Comparison of ENCODE assay signal across 10 cellular contexts in the genomic region with DNA sequence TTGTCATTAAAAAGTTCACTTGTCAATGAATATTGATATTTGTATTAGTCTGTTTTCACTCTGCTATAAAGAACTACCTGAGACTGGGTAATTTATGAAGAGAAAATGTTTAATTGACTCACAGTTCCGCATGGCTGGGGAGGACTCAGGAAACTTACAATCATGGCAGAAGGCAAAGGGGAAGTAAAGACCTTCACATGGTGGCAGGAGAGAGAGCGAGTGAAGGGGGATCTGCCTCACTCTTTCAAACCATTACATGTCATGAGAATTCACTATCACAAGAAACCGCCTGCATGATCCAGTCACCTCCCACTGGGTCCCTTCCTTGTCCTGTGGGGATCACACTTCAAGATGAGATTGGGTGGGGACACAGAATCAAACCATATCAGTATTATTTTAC. TPM values are rescaled to one million over a fixed set of nuclear protein-coding genes. Genes with fewer than 3 reads are reported as not detected.
A peak's percentile ranks its signal among the peaks of the same experiment; 100 is the strongest.
DNase-seq lines count a peak whose midpoint lies in the region; ATAC-seq and TF ChIP-seq lines count a peak whose summit lies in the region.
"Had no signal": no experiment of that assay in that cellular context is flagged by ENCODE, and none has a peak within 500 bp of the region (broad histone marks: within the 10 kb centered on the region; RNA-seq: fewer than 3 reads in every experiment).

No MANE protein-coding gene starts in this region.

- peak overlapping the region; percentile 61 for H3K4me3 ChIP-seq in OCI-LY7 (ENCODE audit: low read depth, low read length, poor library complexity, severe bottlenecking)
- H3K4me3 ChIP-seq: breast epithelium had no signal

- peaks cover 22% of the 10 kb centered on the region; the same call in 1 of the 2 replicates for H3K9me3 ChIP-seq in OCI-LY7 (ENCODE audit: low read length)

- no peaks in the 10 kb centered on the region for H3K4me1 Mint-ChIP-seq in HFFc6 (ENCODE audit: low read depth)

- no TSS peak for BruUV-seq in OCI-LY7 (replicated peaks; lab: Mats Ljungman, UMichigan)

- in situ Hi-C loops in GM13976 (cut with MboI; ENCODE audit: low sequenced_read_pairs, unreplicated experiment) (no loop called here), GM13977 (cut with MboI; ENCODE audit: low pct_unique_long_range_greater_than_20kb, low sequenced_read_pairs, unreplicated experiment) (no loop called here)

- CTCF ChIA-PET in OCI-LY7 (lab: Charles Lee; ENCODE audit: unreplicated experiment): no interaction called here

- POLR2A ChIA-PET in OCI-LY7 (lab: Charles Lee): interaction anchor here (1.1 to 2.2 kb wide), 5 partner anchors 8 to 62 kb away, joined by 3 to 8 read pairs (median 4); a partner anchor contains a TSS

- H3K27me3 Mint-ChIP-seq in HFFc6 (ENCODE audit: insufficient read depth): peaks cover 1% of the 10 kb centered on the region; the same call in 1 of the 2 replicates

- TF ChIP-seq CTCF in GM13976 (IDR thresholded peaks at IDR 0.05; ENCODE audit: borderline replicate concordance, control extremely low read depth, extremely low read depth, insufficient read depth, missing control alignments): no peak
- no peak for TF ChIP-seq CTCF in OCI-LY7 (conservative IDR thresholded peaks at IDR 0.05; ENCODE audit: low read length)
- TF ChIP-seq CTCF in HFFc6 (IDR thresholded peaks at IDR 0.05): no peak
- TF ChIP-seq CTCF in GM13977 (IDR thresholded peaks at IDR 0.05; ENCODE audit: extremely low read depth, insufficient read depth, missing control alignments): no peak

- peaks cover 34% of the 10 kb centered on the region for H3K36me3 Mint-ChIP-seq in HFFc6 (ENCODE audit: low read depth)

- no peaks in the 10 kb centered on the region for H3K79me2 ChIP-seq in OCI-LY7 (ENCODE audit: insufficient read depth, low read depth, low read length)

- intact Hi-C loops in OCI-LY7 (cut with micrococcal nuclease; ENCODE audit: unreplicated experiment): loop anchor here (1.0 to 2.0 kb wide), 4 partner anchors 8 to 68 kb away; a partner anchor contains a TSS

- peaks cover 36% of the 10 kb centered on the region for H3K36me3 ChIP-seq in OCI-LY7 (ENCODE audit: insufficient read depth, low read length)

- peak; percentile 40 for DNase-seq in GM13976 (ENCODE audit: low spot score)
- DNase-seq in OCI-LY7 (ENCODE audit: low spot score): peak; percentile 75
- no peak for DNase-seq in HFFc6
- DNase-seq in ureter (ENCODE audit: low spot score): no peak
- DNase-seq in GM13977 (ENCODE audit: low spot score): no peak
- DNase-seq in NCI-H1048 (lab: John Stamatoyannopoulos, UW): no peak
- DNase-seq: left ventricle myocardium superior had no signal

- H3K27ac Mint-ChIP-seq in HFFc6: no peak overlapping the region

- no peaks in the 10 kb centered on the region for H3K9me2 ChIP-seq in OCI-LY7 (ENCODE audit: insufficient read depth, low read length)

- no peaks in the 10 kb centered on the region for H4K20me1 ChIP-seq in OCI-LY7 (ENCODE audit: insufficient read depth, low read length)

- H2AFZ ChIP-seq in OCI-LY7 (ENCODE audit: low read length): peak overlapping the region; percentile 79; the same call in 1 of the 2 replicates

- peaks cover 38% of the 10 kb centered on the region for H3K4me1 ChIP-seq in OCI-LY7 (ENCODE audit: insufficient read depth, low read length, poor library complexity, severe bottlenecking)
- H3K4me1 ChIP-seq: breast epithelium had no signal

- H3K27ac ChIP-seq in OCI-LY7 (ENCODE audit: low read depth, low read length, poor library complexity, severe bottlenecking): peak overlapping the region; percentile 92
- H3K27ac ChIP-seq: breast epithelium had no signal

- H3K4me2 ChIP-seq in OCI-LY7 (ENCODE audit: low read length): peak overlapping the region; percentile 85

- ATAC-seq in GM19438 (IDR thresholded peaks at IDR 0.05; ENCODE audit: low read depth, unreplicated experiment): peak; percentile 38
- peak; percentile 38 for ATAC-seq in HG02943 (IDR thresholded peaks at IDR 0.05; ENCODE audit: low read depth, unreplicated experiment)
- ATAC-seq: left ventricle myocardium superior had no signal

- no peak overlapping the region for H3K4me3 Mint-ChIP-seq in HFFc6

- H3K9me3 Mint-ChIP-seq in HFFc6: no peaks in the 10 kb centered on the region

RNA-seq across cellular contexts. Expression of a gene that starts 27.5 kb away (rescaled TPM):
- total RNA-seq in OCI-LY7 (2014; rRNA removed; shearing (Covaris generic)): 16.7 and 31.6 TPM in 2 replicates
- total RNA-seq in OCI-LY7 (2022): 31.9 and 32.5 TPM in 2 replicates
- total RNA-seq in HFFc6 (2021; fragmentation: NEBNext Ultra II Directional; extraction: Animal tissue kit (Norgen Biotek cat#: 25700)): 10 to 100 TPM; 24.0 to 28.5 (median 26.6) TPM
- total RNA-seq in ureter: 6.6 TPM

RNA-seq across cellular contexts. Expression of a gene that starts 27.9 kb away (rescaled TPM):
- 88.1 and 88.9 TPM in 2 replicates for total RNA-seq in OCI-LY7 (2014; rRNA removed; shearing (Covaris generic))
- total RNA-seq in OCI-LY7 (2022): 122 and 139 TPM in 2 replicates
- 10 to 100 TPM; 59.9 to 67.7 (median 60.5) TPM for total RNA-seq in HFFc6 (2021; fragmentation: NEBNext Ultra II Directional; extraction: Animal tissue kit (Norgen Biotek cat#: 25700))
- total RNA-seq in ureter: 76.1 TPM

RNA-seq across cellular contexts. Expression of a gene that starts 52.5 kb away (rescaled TPM):
- total RNA-seq in OCI-LY7 (2014; rRNA removed; shearing (Covaris generic)): 39.0 and 41.1 TPM in 2 replicates
- total RNA-seq in OCI-LY7 (2022) (46.1 and 53.5 TPM in 2 replicates), ureter (28.9 TPM)
- total RNA-seq in HFFc6 (2021; fragmentation: NEBNext Ultra II Directional; extraction: Animal tissue kit (Norgen Biotek cat#: 25700)): 10 to 100 TPM; 19.8 to 23.8 (median 21.7) TPM

Comparison
In these comparisons a context has a peak if more than half of its experiments do, and no peak if none do; other contexts are left out.
1. DNase-seq: peak in GM13976 (single experiment) and OCI-LY7 (single experiment); none in HFFc6 (single experiment), ureter (single experiment), GM13977 (single experiment) and NCI-H1048 (single experiment).